8 cellular contexts compared by ENCODE assay signal in the genomic region with DNA sequence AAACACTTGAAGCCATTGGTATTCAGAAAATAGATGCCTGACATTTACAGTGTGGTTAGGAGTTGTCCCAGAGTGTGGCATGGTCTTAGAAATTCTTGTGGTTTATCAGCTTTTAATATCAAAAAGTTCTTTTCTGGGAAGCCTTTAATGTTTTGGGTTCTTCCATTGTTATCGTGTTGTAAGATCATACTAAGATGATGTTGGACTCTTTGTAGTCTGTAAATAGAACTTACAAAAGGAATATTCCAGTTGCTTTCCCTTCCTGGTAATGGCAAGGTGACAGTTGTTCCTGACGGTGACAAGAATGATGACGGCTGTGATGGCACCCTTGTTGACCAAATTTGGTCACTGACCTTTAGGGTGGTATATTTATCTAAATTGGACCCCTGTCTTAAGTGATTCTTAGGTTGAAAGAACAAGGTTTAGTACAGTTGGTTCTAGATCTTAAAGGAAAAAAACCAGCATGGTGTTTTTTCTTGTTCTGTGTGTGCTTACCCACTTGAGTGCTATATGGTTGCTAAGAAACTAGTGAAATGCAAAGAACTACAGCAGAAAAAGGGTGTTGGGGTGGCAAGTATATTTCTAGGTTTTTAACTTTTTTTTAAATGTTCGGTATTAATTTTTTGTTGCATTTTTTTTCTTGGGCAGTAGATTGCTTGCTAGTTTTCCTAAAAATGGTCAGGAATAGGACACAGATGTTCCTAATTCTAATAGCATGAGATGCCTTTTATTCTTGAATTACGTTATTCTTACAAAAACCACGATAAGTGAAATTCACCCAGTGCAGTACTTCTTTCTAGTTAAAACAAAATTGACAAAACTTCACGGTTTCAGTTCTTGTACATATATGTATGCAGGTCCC. TPM values are rescaled to one million over a fixed set of nuclear protein-coding genes. Genes with fewer than 3 reads are reported as not detected.
DNase-seq lines count a peak whose midpoint lies in the region; TF ChIP-seq lines count a peak whose summit lies in the region.

No MANE protein-coding gene starts in this region.

- H3K4me1 Mint-ChIP-seq in activated naive CD4-positive, alpha-beta T cell treated with anti-CD3 and anti-CD28 coated beads, Interleukin-2, amount 10 ng/mL, durations not matched to agents 7 days and 5 days = peaks cover 62% of the 10 kb centered on the region
- peaks cover 49% of the 10 kb centered on the region for H3K4me1 Mint-ChIP-seq in activated T-helper 2 cell treated with anti-CD3 and anti-CD28 coated beads, Interferon-gamma antibody, Interleukin-2, Interleukin-4, amounts not matched to agents 10 μg/mL and 5 μg/mL and 100 μg/mL, durations not matched to agents 14 hours and 24 hours and 36 hours (ENCODE audit: low read depth)

- H3K27me3 ChIP-seq in kidney epithelial cell (ENCODE audit: control insufficient read depth, insufficient read depth, low read length) = no peaks in the 10 kb centered on the region

- CTCF ChIA-PET in activated naive CD4-positive, alpha-beta T cell treated with anti-CD3 and anti-CD28 coated beads, Interleukin-2, amount 10 ng/mL, durations not matched to agents 7 days and 5 days (lab: Charles Lee) = interaction anchor here (1.7 kb wide), 1 partner anchor 148 kb away, joined by 8 read pairs; no protein-coding TSS in a partner anchor

- H3K27me3 Mint-ChIP-seq in activated naive CD4-positive, alpha-beta T cell treated with anti-CD3 and anti-CD28 coated beads, Interleukin-2, amount 10 ng/mL, durations not matched to agents 7 days and 5 days = peaks cover 16% of the 10 kb centered on the region
- H3K27me3 Mint-ChIP-seq in activated T-helper 2 cell treated with anti-CD3 and anti-CD28 coated beads, Interferon-gamma antibody, Interleukin-2, Interleukin-4, amounts not matched to agents 10 μg/mL and 5 μg/mL and 100 μg/mL, durations not matched to agents 14 hours and 24 hours and 36 hours (ENCODE audit: low read depth) = peaks cover 9% of the 10 kb centered on the region

- peak overlapping the region; percentile 89 for H3K4me3 Mint-ChIP-seq in activated naive CD4-positive, alpha-beta T cell treated with anti-CD3 and anti-CD28 coated beads, Interleukin-2, amount 10 ng/mL, durations not matched to agents 7 days and 5 days
- H3K4me3 Mint-ChIP-seq in activated T-helper 2 cell treated with anti-CD3 and anti-CD28 coated beads, Interferon-gamma antibody, Interleukin-2, Interleukin-4, amounts not matched to agents 10 μg/mL and 5 μg/mL and 100 μg/mL, durations not matched to agents 14 hours and 24 hours and 36 hours (ENCODE audit: low read depth) = peak overlapping the region; percentile 95

- intact Hi-C loops in activated T-helper 2 cell treated with anti-CD3 and anti-CD28 coated beads, Interferon-gamma antibody, Interleukin-2, Interleukin-4, amounts not matched to agents 10 μg/mL and 5 μg/mL and 100 μg/mL, durations not matched to agents 14 hours and 24 hours and 36 hours (cut with micrococcal nuclease) = loop anchor here (2.0 to 5.0 kb wide), 3 partner anchors 28 to 299 kb away; partner anchors contain the start of gene PPTC7

- H3K9me3 Mint-ChIP-seq in activated naive CD4-positive, alpha-beta T cell treated with anti-CD3 and anti-CD28 coated beads, Interleukin-2, amount 10 ng/mL, durations not matched to agents 7 days and 5 days = no peaks in the 10 kb centered on the region
- H3K9me3 Mint-ChIP-seq in activated T-helper 2 cell treated with anti-CD3 and anti-CD28 coated beads, Interferon-gamma antibody, Interleukin-2, Interleukin-4, amounts not matched to agents 10 μg/mL and 5 μg/mL and 100 μg/mL, durations not matched to agents 14 hours and 24 hours and 36 hours = no peaks in the 10 kb centered on the region

- peaks cover 48% of the 10 kb centered on the region for H3K36me3 Mint-ChIP-seq in activated naive CD4-positive, alpha-beta T cell treated with anti-CD3 and anti-CD28 coated beads, Interleukin-2, amount 10 ng/mL, durations not matched to agents 7 days and 5 days
- H3K36me3 Mint-ChIP-seq in activated T-helper 2 cell treated with anti-CD3 and anti-CD28 coated beads, Interferon-gamma antibody, Interleukin-2, Interleukin-4, amounts not matched to agents 10 μg/mL and 5 μg/mL and 100 μg/mL, durations not matched to agents 14 hours and 24 hours and 36 hours (ENCODE audit: low read depth) = peaks cover 60% of the 10 kb centered on the region

- no peak for DNase-seq in activated naive CD4-positive, alpha-beta T cell treated with anti-CD3 and anti-CD28 coated beads, Interleukin-2, amount 10 ng/mL, durations not matched to agents 7 days and 5 days
- DNase-seq in activated naive CD4-positive, alpha-beta T cell treated with Interleukin-2 at 50 U/mL for 16 hours = no peak
- no peak for DNase-seq in activated T-helper 2 cell treated with anti-CD3 and anti-CD28 coated beads, Interferon-gamma antibody, Interleukin-2, Interleukin-4, amounts not matched to agents 10 μg/mL and 5 μg/mL and 100 μg/mL, durations not matched to agents 14 hours and 24 hours and 36 hours (ENCODE audit: low spot score)
- no peak for DNase-seq in kidney epithelial cell (ENCODE audit: low read depth)
- DNase-seq in ureter (ENCODE audit: low spot score) = peak; percentile 33
- no peak for DNase-seq in foreskin melanocyte
- no peak for DNase-seq in NCI-H446 (lab: John Stamatoyannopoulos, UW)
- no peak for DNase-seq in GM10266 (ENCODE audit: extremely low spot score)

- TF ChIP-seq CTCF in kidney epithelial cell (IDR thresholded peaks at IDR 0.05; ENCODE audit: insufficient read depth, low read length, poor library complexity, severe bottlenecking) (no peak), GM10266 (IDR thresholded peaks at IDR 0.05; ENCODE audit: control insufficient read depth, insufficient read depth, low read depth, missing control alignments) (no peak)

- H3K36me3 ChIP-seq in kidney epithelial cell (ENCODE audit: control insufficient read depth, insufficient read depth, low read length) = no peaks in the 10 kb centered on the region

- peak overlapping the region; percentile 89 for H3K27ac Mint-ChIP-seq in activated naive CD4-positive, alpha-beta T cell treated with anti-CD3 and anti-CD28 coated beads, Interleukin-2, amount 10 ng/mL, durations not matched to agents 7 days and 5 days
- H3K27ac Mint-ChIP-seq in activated T-helper 2 cell treated with anti-CD3 and anti-CD28 coated beads, Interferon-gamma antibody, Interleukin-2, Interleukin-4, amounts not matched to agents 10 μg/mL and 5 μg/mL and 100 μg/mL, durations not matched to agents 14 hours and 24 hours and 36 hours = peak overlapping the region; percentile 90

- H3K4me3 ChIP-seq in kidney epithelial cell (ENCODE audit: low read depth, low read length) = peak overlapping the region; percentile 59

RNA-seq across cellular contexts. Expression of gene ATP2A2, which starts 2.1 kb away (rescaled TPM):
- 213 and 219 TPM in 2 replicates for total RNA-seq in activated T-helper 2 cell treated with anti-CD3 and anti-CD28 coated beads, Interferon-gamma antibody, Interleukin-2, Interleukin-4, amounts not matched to agents 10 μg/mL and 5 μg/mL and 100 μg/mL, durations not matched to agents 14 hours and 24 hours and 36 hours
- total RNA-seq in kidney epithelial cell (128 and 143 TPM in 2 replicates), ureter (357 TPM)
